Comparison of ENCODE assay signal across 8 cellular contexts in the genomic region with DNA sequence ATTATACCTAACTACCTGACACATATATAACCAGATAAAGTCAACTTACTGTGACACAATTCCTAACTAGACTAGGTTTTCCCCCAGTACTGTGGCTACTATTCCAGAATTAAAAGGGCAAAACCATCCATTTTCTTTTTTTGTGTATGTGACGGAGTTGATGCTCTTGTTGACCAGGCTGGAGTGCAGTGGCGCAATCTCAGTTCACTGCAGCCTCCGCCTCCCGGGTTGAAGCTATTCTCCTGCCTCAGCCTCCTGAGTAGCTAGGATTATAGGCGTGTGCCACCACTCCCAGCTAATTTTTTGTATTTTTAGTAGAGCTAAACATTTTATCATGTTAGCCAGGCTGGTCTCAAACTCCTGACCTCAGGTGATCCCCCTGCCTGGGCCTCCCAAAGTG. TPM values are rescaled to one million over a fixed set of nuclear protein-coding genes. Genes with fewer than 3 reads are reported as not detected.
DNase-seq lines count a peak whose midpoint lies in the region; ATAC-seq and TF ChIP-seq lines count a peak whose summit lies in the region.
"Not testable (repeated sequence)": the region's sequence is repeated elsewhere in the genome, so short reads cannot be mapped to it uniquely, and the experiment has no call there.

No MANE protein-coding gene starts in this region.

- H3K79me2 ChIP-seq in GM23338 (replicated peaks; ENCODE audit: insufficient read depth) (peaks cover 100% of the 10 kb centered on the region), mammary epithelial cell (ENCODE audit: insufficient read depth, low read length) (peaks cover 99% of the 10 kb centered on the region)

- H3K9ac ChIP-seq in mammary epithelial cell (ENCODE audit: insufficient read depth, low read length); subcutaneous abdominal adipose tissue (ENCODE audit: low read length in 5 of 5): not testable (repeated sequence)

- intact Hi-C loops in A673 (cut with micrococcal nuclease; ENCODE audit: unreplicated experiment) = loop anchor here (5.0 to 10.0 kb wide), 3 partner anchors 68 to 1135 kb away; no protein-coding TSS in a partner anchor
- intact Hi-C loops in mammary epithelial cell (cut with micrococcal nuclease) = loop anchor here (10.0 kb wide), 2 partner anchors 235 to 1135 kb away; no protein-coding TSS in a partner anchor
- intact Hi-C loops in sigmoid colon (cut with DNase I) = loop anchor here (10.0 kb wide), 1 partner anchor 405 kb away; no protein-coding TSS in a partner anchor

- DNase-seq in A673 (ENCODE audit: low spot score); GM23338 (ENCODE audit: low spot score); mammary epithelial cell; foreskin keratinocyte; sigmoid colon: not testable (repeated sequence)

- not testable (repeated sequence) for H2AFZ ChIP-seq in GM23338; mammary epithelial cell (ENCODE audit: low read depth, low read length)

- H3K36me3 ChIP-seq in A673 (ENCODE audit: insufficient read depth, low read length, poor library complexity, severe bottlenecking); GM23338 (ENCODE audit: insufficient read depth); mammary epithelial cell (ENCODE audit: insufficient read depth, low read length); muscle layer of duodenum (ENCODE audit: control insufficient read depth in 1 of 2, insufficient read depth in 2 of 2, low read length in 2 of 2); sigmoid colon; subcutaneous abdominal adipose tissue (ENCODE audit: control insufficient read depth in 5 of 5, insufficient read depth in 5 of 5, low read length in 5 of 5): not testable (repeated sequence)

- not testable (repeated sequence) for H3K9me3 ChIP-seq in A673 (ENCODE audit: low read depth, low read length, poor library complexity, severe bottlenecking); mammary epithelial cell (replicated peaks; ENCODE audit: insufficient read depth, low read length); muscle layer of duodenum (ENCODE audit: control insufficient read depth in 1 of 2, low read length in 2 of 2); sigmoid colon; subcutaneous abdominal adipose tissue (ENCODE audit: control insufficient read depth in 5 of 5, low read length in 5 of 5)

- H3K4me2 ChIP-seq in GM23338 = 0 out of 2 replicates have a peak overlapping the region, but pooled peaks have one; percentile 48
- H3K4me2 ChIP-seq in mammary epithelial cell (ENCODE audit: insufficient read depth, low read depth, low read length) = not testable (repeated sequence)

- TF ChIP-seq CTCF in A673 (conservative IDR thresholded peaks at IDR 0.05; ENCODE audit: low read depth, low read length); GM23338 (conservative IDR thresholded peaks at IDR 0.05; ENCODE audit: low read depth in 2 of 2); mammary epithelial cell (conservative IDR thresholded peaks at IDR 0.05 in 1 of 2, IDR thresholded peaks at IDR 0.05 in 1 of 2; ENCODE audit: extremely low read depth in 1 of 2, insufficient read depth in 1 of 2, low read depth in 1 of 2, low read length in 2 of 2); foreskin keratinocyte (conservative IDR thresholded peaks at IDR 0.05); sigmoid colon (IDR thresholded peaks at IDR 0.05): not testable (repeated sequence)

- not testable (repeated sequence) for H3K9me3 Mint-ChIP-seq in GM23338; activated T-helper 17 cell treated with anti-CD3 and anti-CD28 coated beads, Interleukin-2, amount 50 U/mL, for 72 hours

- not testable (repeated sequence) for TF ChIP-seq POLR2A in sigmoid colon (IDR thresholded peaks at IDR 0.05)

- peaks cover 53% of the 10 kb centered on the region for H3K4me1 Mint-ChIP-seq in GM23338
- H3K4me1 Mint-ChIP-seq in activated T-helper 17 cell treated with anti-CD3 and anti-CD28 coated beads, Interleukin-2, amount 50 U/mL, for 72 hours = peaks cover 51% of the 10 kb centered on the region

- H3K9me2 ChIP-seq in GM23338 (ENCODE audit: insufficient read depth) = not testable (repeated sequence)

- H3K27me3 ChIP-seq in A673 (replicated peaks; ENCODE audit: insufficient read depth, low read depth, low read length, poor library complexity); GM23338 (ENCODE audit: insufficient read depth); mammary epithelial cell (ENCODE audit: insufficient read depth, low read length); foreskin keratinocyte; muscle layer of duodenum (ENCODE audit: low read depth, low read length); sigmoid colon; subcutaneous abdominal adipose tissue (ENCODE audit: control insufficient read depth in 5 of 5, insufficient read depth in 4 of 5, low read length in 5 of 5): not testable (repeated sequence)

- not testable (repeated sequence) for BruUV-seq in A673 (replicated peaks; lab: Mats Ljungman, UMichigan); mammary epithelial cell (replicated peaks; lab: Mats Ljungman, UMichigan)

- peak overlapping the region; percentile 12 for H3K27ac ChIP-seq in A673 (ENCODE audit: low read depth, low read length, poor library complexity, severe bottlenecking)
- H3K27ac ChIP-seq in GM23338 (ENCODE audit: low read depth) = not testable (repeated sequence)
- H3K27ac ChIP-seq in mammary epithelial cell (ENCODE audit: insufficient read depth, low read depth, low read length) = peak overlapping the region; percentile 43
- peak overlapping the region; percentile 23 for H3K27ac ChIP-seq in foreskin keratinocyte
- peak overlapping the region; percentile 66 for H3K27ac ChIP-seq in muscle layer of duodenum (ENCODE audit: low read length)
- H3K27ac ChIP-seq in sigmoid colon = peak overlapping the region in 3 of 4 donors; percentile 27 to 63 (median 56)
- peak overlapping the region; percentile 77 for H3K27ac ChIP-seq in subcutaneous abdominal adipose tissue (ENCODE audit: low read depth, low read length)

- CTCF ChIA-PET in A673 (lab: Charles Lee); mammary epithelial cell (lab: Charles Lee; ENCODE audit: low non-redundant PET): not testable (repeated sequence)

- POLR2A ChIA-PET in A673 (lab: Charles Lee; ENCODE audit: low non-redundant PET) = not testable (repeated sequence)

- in situ Hi-C loops in mammary epithelial cell (cut with MboI; ENCODE audit: low sequenced_read_pairs in 2 of 2) = loop anchor here (10.0 to 25.0 kb wide), 4 partner anchors 165 to 397 kb away; no protein-coding TSS in a partner anchor

- dilution Hi-C loops in mammary epithelial cell (cut with HindIII; ENCODE audit: low sequenced_read_pairs) = not testable (repeated sequence)

- H3K36me3 Mint-ChIP-seq in GM23338 (ENCODE audit: low read depth) = peaks cover 33% of the 10 kb centered on the region
- H3K36me3 Mint-ChIP-seq in activated T-helper 17 cell treated with anti-CD3 and anti-CD28 coated beads, Interleukin-2, amount 50 U/mL, for 72 hours (ENCODE audit: low read depth) = peaks cover 43% of the 10 kb centered on the region

- H3K4me3 ChIP-seq in A673 (ENCODE audit: low read depth, low read length, poor library complexity, severe bottlenecking); GM23338; mammary epithelial cell (replicated peaks in 1 of 3; ENCODE audit: insufficient read depth in 1 of 3, low read depth in 2 of 3, low read length in 3 of 3); muscle layer of duodenum (ENCODE audit: low read depth in 1 of 2, low read length in 2 of 2); sigmoid colon; subcutaneous abdominal adipose tissue (ENCODE audit: low read depth in 1 of 5, low read length in 5 of 5): not testable (repeated sequence)

- H3F3A ChIP-seq in GM23338 (replicated peaks; ENCODE audit: low read depth) = not testable (repeated sequence)

- not testable (repeated sequence) for H3K27me3 Mint-ChIP-seq in GM23338 (ENCODE audit: insufficient read depth, low read depth, poor library complexity); activated T-helper 17 cell treated with anti-CD3 and anti-CD28 coated beads, Interleukin-2, amount 50 U/mL, for 72 hours

- 93% methylated on average over 5 of the region's 5 CpGs for WGBS in mammary epithelial cell (ENCODE audit: low coverage, missing lambda C conversion rate)
- 88 to 92% methylated on average over 5 of the region's 5 CpGs for WGBS in sigmoid colon, 2 donors

- not testable (repeated sequence) for ATAC-seq in GM23338; activated T-helper 17 cell treated with anti-CD3 and anti-CD28 coated beads, Interleukin-2, amount 50 U/mL, for 72 hours (replicated peaks); foreskin keratinocyte

- H3K4me3 Mint-ChIP-seq in GM23338 = not testable (repeated sequence)
- H3K4me3 Mint-ChIP-seq in activated T-helper 17 cell treated with anti-CD3 and anti-CD28 coated beads, Interleukin-2, amount 50 U/mL, for 72 hours = peak overlapping the region; percentile 76

- peaks cover 32% of the 10 kb centered on the region for H3K4me1 ChIP-seq in A673 (ENCODE audit: insufficient read depth, low read length, poor library complexity, severe bottlenecking)
- peaks cover 41% of the 10 kb centered on the region for H3K4me1 ChIP-seq in GM23338 (ENCODE audit: insufficient read depth)
- peaks cover 14% of the 10 kb centered on the region for H3K4me1 ChIP-seq in mammary epithelial cell (ENCODE audit: insufficient read depth, low read length)
- peaks cover 24% of the 10 kb centered on the region for H3K4me1 ChIP-seq in foreskin keratinocyte
- H3K4me1 ChIP-seq in muscle layer of duodenum (ENCODE audit: control insufficient read depth in 1 of 2, insufficient read depth in 2 of 2, low read length in 2 of 2) = peaks cover 19 to 33% of the 10 kb centered on the region in 2 donors
- H3K4me1 ChIP-seq in sigmoid colon = peaks cover 0 to 78% (median 47%) of the 10 kb centered on the region in 4 donors
- H3K4me1 ChIP-seq in subcutaneous abdominal adipose tissue (ENCODE audit: control insufficient read depth in 5 of 5, insufficient read depth in 5 of 5, low read length in 5 of 5) = peaks cover 2 to 41% (median 29%) of the 10 kb centered on the region in 5 donors

- not testable (repeated sequence) for TF ChIP-seq EP300 in sigmoid colon (IDR thresholded peaks at IDR 0.05)

- peaks cover 88% of the 10 kb centered on the region for H4K20me1 ChIP-seq in GM23338 (replicated peaks; ENCODE audit: insufficient read depth)
- not testable (repeated sequence) for H4K20me1 ChIP-seq in mammary epithelial cell (ENCODE audit: insufficient read depth, low read length)

- 0 out of 2 replicates have a peak overlapping the region, but pooled peaks have one; percentile 68 for H3K27ac Mint-ChIP-seq in GM23338
- H3K27ac Mint-ChIP-seq in activated T-helper 17 cell treated with anti-CD3 and anti-CD28 coated beads, Interleukin-2, amount 50 U/mL, for 72 hours = not testable (repeated sequence)

RNA-seq across cellular contexts. Expression of a gene that starts 7.1 kb away (rescaled TPM):
- 186 and 220 TPM in 2 replicates for total RNA-seq in A673 (2021)
- total RNA-seq in GM23338 (2014; rRNA removed; shearing (Covaris generic)) = 122 and 130 TPM in 2 replicates
- 37.7 and 49.6 TPM in 2 replicates for polyA plus RNA-seq in GM23338 (2016; fragmentation: Nextera tagmentation; extraction: Ambion mirVana)
- 100 to 1,000 TPM; 131 to 180 TPM for total RNA-seq in activated T-helper 17 cell treated with anti-CD3 and anti-CD28 coated beads, Interleukin-2, amount 50 U/mL, for 72 hours
- total RNA-seq in mammary epithelial cell = 100 to 1,000 TPM; 157 to 187 TPM
- polyA plus RNA-seq in mammary epithelial cell = 54.2 TPM
- polyA minus RNA-seq in mammary epithelial cell = 371 TPM
- total RNA-seq in foreskin keratinocyte = 100 and 107 TPM in 2 replicates
- 25.8 and 29.6 TPM in 2 replicates for polyA plus RNA-seq in foreskin keratinocyte
- 100 to 1,000 TPM in 2 of 4 donors, 10 to 100 TPM in 2; 88.9 to 131 (median 102) TPM for total RNA-seq in sigmoid colon
- polyA plus RNA-seq in sigmoid colon = 10 to 100 TPM; 20.4 to 46.7 (median 35.4) TPM
